In the genomic region with DNA sequence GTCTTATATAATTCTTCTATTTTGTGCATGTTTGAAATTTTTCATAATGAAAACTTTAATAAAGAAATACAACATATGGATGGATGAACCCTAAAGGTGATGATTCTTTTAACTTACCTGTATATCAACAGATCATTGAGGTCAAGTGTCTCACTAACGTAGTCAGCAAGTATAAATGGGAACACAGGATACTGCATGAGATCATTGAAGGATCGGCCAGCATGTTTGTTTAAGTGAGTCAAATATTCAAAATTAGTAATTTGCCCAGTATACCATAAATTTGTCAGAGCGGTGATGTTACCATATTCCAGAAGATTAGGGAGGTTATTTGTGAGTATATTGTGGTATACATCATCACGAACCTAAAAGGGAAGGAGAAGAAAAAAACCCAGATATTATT, we compare ENCODE assay signal across 30 cellular contexts.
DNase-seq lines count a peak whose midpoint lies in the region; ATAC-seq, FAIRE-seq and TF ChIP-seq lines count a peak whose summit lies in the region.
"Had no signal": no experiment of that assay in that cellular context is flagged by ENCODE, and none has a peak within 500 bp of the region (broad histone marks: within the 10 kb centered on the region; RNA-seq: fewer than 3 reads in every experiment).

No MANE protein-coding gene starts in this region.

- no peak overlapping the region for H2BK5ac ChIP-seq in IMR-90 (ENCODE audit: low read depth, low read length, poor library complexity, severe bottlenecking)
- H2BK5ac ChIP-seq in neuronal stem cell (ENCODE audit: low read length) = no peak overlapping the region

- TF ChIP-seq RAD21 in IMR-90 (IDR thresholded peaks at IDR 0.05; ENCODE audit: low read length) = no peak

- H3K4ac ChIP-seq in IMR-90 (ENCODE audit: low read depth, low read length) = no peak overlapping the region
- no peak overlapping the region for H3K4ac ChIP-seq in neuronal stem cell (ENCODE audit: low read length)

- dilution Hi-C loops in IMR-90 (cut with HindIII; ENCODE audit: low sequenced_read_pairs, unreplicated experiment) = no loop called here

- H3K4me3 Mint-ChIP-seq in naive thymus-derived CD8-positive, alpha-beta T cell = no peak overlapping the region
- H3K4me3 Mint-ChIP-seq: activated CD8-positive, alpha-beta memory T cell treated with anti-CD3 and anti-CD28 coated beads, Interleukin-2, amount 10 ng/mL, durations not matched to agents 7 days and 5 days; CD8-positive, alpha-beta memory T cell; neural progenitor cell had no signal

- intact Hi-C loops in IMR-90 (cut with micrococcal nuclease) = no loop called here

- H4K8ac ChIP-seq in IMR-90 (ENCODE audit: low read depth in 2 of 2, low read length in 2 of 2) = no peak overlapping the region
- H4K8ac ChIP-seq in neuronal stem cell (ENCODE audit: low read depth, low read length) = no peak overlapping the region

- no CpG with 5 or more reads among the region's 4 CpGs for WGBS in IMR-90 (ENCODE audit: extremely low coverage in 2 of 2, insufficient read length in 1 of 2), 2 experiments
- no CpG with 5 or more reads among the region's 4 CpGs for WGBS in neuronal stem cell (ENCODE audit: extremely low coverage in 2 of 2, insufficient read length in 2 of 2, insufficient replicate concordance in 1 of 2), 2 donors

- POLR2A ChIA-PET in IMR-90 (lab: Charles Lee; ENCODE audit: unreplicated experiment) = no interaction called here
- POLR2A ChIA-PET in naive thymus-derived CD8-positive, alpha-beta T cell (lab: Charles Lee) = no interaction called here

- CTCF ChIA-PET in IMR-90 (lab: Yijun Ruan, JAX) = no interaction called here

- DNase-seq in GM18507 (ENCODE audit: extremely low spot score, insufficient read length, low read depth) (no peak), IMR-90 (peak; percentile 67), bronchial epithelial cell (ENCODE audit: low read depth) (peak; percentile 93), neuronal stem cell (ENCODE audit: low spot score) (no peak), LoVo (ENCODE audit: low spot score) (no peak), Peyer's patch (no peak)
- no peak for DNase-seq in naive thymus-derived CD8-positive, alpha-beta T cell
- DNase-seq: activated CD4-positive, alpha-beta T cell treated with anti-CD3 and anti-CD28 coated beads, Interleukin-2, amount 50 U/mL, for 4 hours; activated CD8-positive, alpha-beta memory T cell treated with anti-CD3 and anti-CD28 coated beads, Interleukin-2, amount 10 ng/mL, durations not matched to agents 7 days and 5 days; activated gamma-delta T cell treated with Interleukin-2 at 50 U/mL for 16 hours; activated T-cell treated with anti-CD3 and anti-CD28 coated beads, Interleukin-2, amount 50 U/mL, for 48 hours; CD8-positive, alpha-beta memory T cell; DMS 273 treated with DMSO at 0.1 percent for 48 hours; left lung; NCI-H1092 treated with DMSO at 0.1 percent for 48 hours; NCI-H1694 treated with DMSO at 0.1 percent for 48 hours; NCI-H446 treated with DMSO at 0.1 percent for 48 hours; NCI-H82; right cardiac atrium; spleen; stimulated activated CD4-positive, alpha-beta T cell treated with anti-CD3 and anti-CD28 coated beads, Interleukin-2, amount 100 ng/mL, for 24 hours; stimulated activated naive CD8-positive, alpha-beta T cell treated with anti-CD3 and anti-CD28 coated beads, Interleukin-15, Interleukin-2, amounts not matched to agents 100 U/mL and 50 U/mL, for 24 hours; T-helper 2 cell; testis had no signal

- H4K91ac ChIP-seq in IMR-90 (ENCODE audit: insufficient read depth, low read depth, low read length) (no peak overlapping the region), neuronal stem cell (ENCODE audit: low read depth, low read length, poor library complexity) (no peak overlapping the region)

- H2AK5ac ChIP-seq in IMR-90 (ENCODE audit: low read depth, low read length) = no peak overlapping the region
- no peak overlapping the region for H2AK5ac ChIP-seq in neuronal stem cell (ENCODE audit: low read depth, low read length)

- H3K14ac ChIP-seq in IMR-90 (replicated peaks; ENCODE audit: low read depth, low read length) (no peak overlapping the region), neuronal stem cell (ENCODE audit: low read length) (no peak overlapping the region)

- no peak overlapping the region for H4K5ac ChIP-seq in IMR-90 (ENCODE audit: low read depth, low read length)

- H3K27me3 Mint-ChIP-seq in naive thymus-derived CD8-positive, alpha-beta T cell = no peaks in the 10 kb centered on the region
- H3K27me3 Mint-ChIP-seq: activated CD8-positive, alpha-beta memory T cell treated with anti-CD3 and anti-CD28 coated beads, Interleukin-2, amount 10 ng/mL, durations not matched to agents 7 days and 5 days; CD8-positive, alpha-beta memory T cell had no signal

- no TSS peak for BruUV-seq in IMR-90 (replicated peaks; lab: Mats Ljungman, UMichigan)

- no peak overlapping the region for H3K23ac ChIP-seq in IMR-90 (ENCODE audit: low read depth, low read length)
- no peak overlapping the region for H3K23ac ChIP-seq in neuronal stem cell (ENCODE audit: low read depth, low read length, poor library complexity)

- H3K79me1 ChIP-seq in IMR-90 (ENCODE audit: low read depth in 1 of 2, low read length in 2 of 2) (no peaks in the 10 kb centered on the region), neuronal stem cell (ENCODE audit: low read depth, low read length) (no peaks in the 10 kb centered on the region)

- H2BK15ac ChIP-seq in IMR-90 (ENCODE audit: low read depth, low read length) = no peak overlapping the region
- no peak overlapping the region for H2BK15ac ChIP-seq in neuronal stem cell (ENCODE audit: low read length)

- H3K4me2 ChIP-seq in IMR-90 (ENCODE audit: low read depth, low read length) (no peak overlapping the region), neuronal stem cell (ENCODE audit: insufficient read depth, low read length, poor library complexity, severe bottlenecking) (peak overlapping the region; percentile 2)
- H3K4me2 ChIP-seq: neural progenitor cell had no signal

- H4K20me1 ChIP-seq in IMR-90 (ENCODE audit: insufficient read depth, low read length) = no peaks in the 10 kb centered on the region

- no peaks in the 10 kb centered on the region; the same call in 1 of the 2 replicates for H3K9me1 ChIP-seq in IMR-90 (ENCODE audit: insufficient read depth, low read length)

- 0 out of 2 replicates have a peak, but pooled peaks have one; percentile 24 for ATAC-seq in IMR-90 (ENCODE audit: low read depth)
- no peak for ATAC-seq in naive thymus-derived CD8-positive, alpha-beta T cell
- no peak for ATAC-seq in HG02840 (IDR thresholded peaks at IDR 0.05; ENCODE audit: low FRiP score, unreplicated experiment)
- ATAC-seq: activated CD4-positive, CD25-positive, alpha-beta regulatory T cell treated with anti-CD3 and anti-CD28 coated beads, Interleukin-2, amount 50 U/mL, for 24 hours; activated CD8-positive, alpha-beta memory T cell treated with anti-CD3 and anti-CD28 coated beads, Interleukin-2, amount 10 ng/mL, durations not matched to agents 7 days and 5 days; HepG2; left lung; right cardiac atrium; stimulated activated naive CD8-positive, alpha-beta T cell treated with anti-CD3 and anti-CD28 coated beads, Interleukin-15, Interleukin-2, amounts not matched to agents 100 U/mL and 50 U/mL, for 24 hours had no signal

- 0 out of 2 replicates have a peak, but pooled peaks cover 3% of the 10 kb centered on the region for H3K36me3 ChIP-seq in IMR-90 (ENCODE audit: control insufficient read depth, insufficient read depth, low read length)
- H3K36me3 ChIP-seq in bronchial epithelial cell (ENCODE audit: control insufficient read depth, insufficient read depth, low read length) = peaks cover 2% of the 10 kb centered on the region
- no peaks in the 10 kb centered on the region for H3K36me3 ChIP-seq in neuronal stem cell (replicated peaks in 1 of 2; ENCODE audit: control insufficient read depth in 2 of 2, insufficient read depth in 2 of 2, low read length in 2 of 2)
- peaks cover 0 to 49% (median 0%) of the 10 kb centered on the region in 3 donors for H3K36me3 ChIP-seq in Peyer's patch
- H3K36me3 ChIP-seq: neural progenitor cell had no signal

- H3K9ac ChIP-seq in IMR-90 (ENCODE audit: low read depth, low read length) (no peak overlapping the region), neuronal stem cell (ENCODE audit: low read depth, low read length, poor library complexity) (no peak overlapping the region)
- H3K9ac ChIP-seq: neural progenitor cell had no signal

- H2BK120ac ChIP-seq in IMR-90 (ENCODE audit: low read depth, low read length) (no peak overlapping the region), neuronal stem cell (ENCODE audit: low read depth, low read length) (no peak overlapping the region)

- H3K27ac Mint-ChIP-seq in naive thymus-derived CD8-positive, alpha-beta T cell = no peak overlapping the region
- H3K27ac Mint-ChIP-seq: activated CD8-positive, alpha-beta memory T cell treated with anti-CD3 and anti-CD28 coated beads, Interleukin-2, amount 10 ng/mL, durations not matched to agents 7 days and 5 days; CD8-positive, alpha-beta memory T cell; neural progenitor cell had no signal

- H3K18ac ChIP-seq in IMR-90 (ENCODE audit: low read depth, low read length) (no peak overlapping the region), neuronal stem cell (ENCODE audit: low read length) (no peak overlapping the region)

- H3K27ac ChIP-seq in IMR-90 (ENCODE audit: insufficient read depth, low read length) (no peak overlapping the region), neuronal stem cell (replicated peaks; ENCODE audit: low read length) (no peak overlapping the region), Peyer's patch (no peak overlapping the region)
- H3K27ac ChIP-seq: HL-60, left lung, neural progenitor cell, spleen, testis had no signal

- TF ChIP-seq CTCF in IMR-90 (conservative IDR thresholded peaks at IDR 0.05; ENCODE audit: low read depth, low read length) (no peak), bronchial epithelial cell (IDR thresholded peaks at IDR 0.05; ENCODE audit: insufficient read depth, low read length, severe bottlenecking) (no peak), Peyer's patch (IDR thresholded peaks at IDR 0.05) (no peak)

- in situ Hi-C loops in IMR-90 (cut with MboI; ENCODE audit: low sequenced_read_pairs) = no loop called here

- no peaks in the 10 kb centered on the region for H3K4me1 ChIP-seq in IMR-90 (ENCODE audit: control insufficient read depth, insufficient read depth, low read length)
- no peaks in the 10 kb centered on the region for H3K4me1 ChIP-seq in neuronal stem cell (ENCODE audit: control insufficient read depth in 2 of 2, insufficient read depth in 1 of 2, low read depth in 1 of 2, low read length in 2 of 2)
- H3K4me1 ChIP-seq in Peyer's patch = no peaks in the 10 kb centered on the region
- H3K4me1 ChIP-seq: left lung, spleen, testis had no signal

- H3K56ac ChIP-seq in IMR-90 (ENCODE audit: extremely low read depth, insufficient read depth, low read length) = no peak overlapping the region

- peak; percentile 36 for FAIRE-seq in GM18507 (lab: Jason Lieb, UNC)
- FAIRE-seq in bronchial epithelial cell (lab: Jason Lieb, UNC) = no peak
- FAIRE-seq: G401.6, HepG2 had no signal

- no peak overlapping the region for H2AK9ac ChIP-seq in IMR-90 (replicated peaks; ENCODE audit: low read depth, low read length, poor library complexity)

- H3K4me1 Mint-ChIP-seq in naive thymus-derived CD8-positive, alpha-beta T cell = no peaks in the 10 kb centered on the region
- H3K4me1 Mint-ChIP-seq: activated CD8-positive, alpha-beta memory T cell treated with anti-CD3 and anti-CD28 coated beads, Interleukin-2, amount 10 ng/mL, durations not matched to agents 7 days and 5 days; CD8-positive, alpha-beta memory T cell; neural progenitor cell had no signal

- H3K36me3 Mint-ChIP-seq in naive thymus-derived CD8-positive, alpha-beta T cell = peaks cover 10 to 49% (median 20%) of the 10 kb centered on the region in 3 donors
- H3K36me3 Mint-ChIP-seq: neural progenitor cell had no signal

- H3K4me3 ChIP-seq in IMR-90 (ENCODE audit: insufficient read depth, low read depth, low read length) = no peak overlapping the region
- H3K4me3 ChIP-seq in bronchial epithelial cell (ENCODE audit: low read depth, low read length) = no peak overlapping the region
- no peak overlapping the region for H3K4me3 ChIP-seq in neuronal stem cell (ENCODE audit: low read length in 2 of 2)
- no peak overlapping the region for H3K4me3 ChIP-seq in Peyer's patch
- H3K4me3 ChIP-seq: left lung, neural progenitor cell, spleen, testis had no signal

- H3K9me3 ChIP-seq in IMR-90 (ENCODE audit: control insufficient read depth, insufficient read depth, low read length) = no peaks in the 10 kb centered on the region
- peaks cover 0 to 2% of the 10 kb centered on the region in 2 donors for H3K9me3 ChIP-seq in neuronal stem cell (replicated peaks in 1 of 2; ENCODE audit: control insufficient read depth in 2 of 2, insufficient read depth in 1 of 2, low read depth in 1 of 2, low read length in 2 of 2)
- no peaks in the 10 kb centered on the region for H3K9me3 ChIP-seq in Peyer's patch
- H3K9me3 ChIP-seq: left lung, spleen, testis had no signal

- H3K27me3 ChIP-seq in IMR-90 (ENCODE audit: control insufficient read depth, insufficient read depth, low read length) (no peaks in the 10 kb centered on the region), bronchial epithelial cell (ENCODE audit: control insufficient read depth, insufficient read depth, low read length) (no peaks in the 10 kb centered on the region), neuronal stem cell (ENCODE audit: control insufficient read depth in 3 of 3, insufficient read depth in 3 of 3, low read depth in 1 of 3, low read length in 3 of 3) (no peaks in the 10 kb centered on the region), Peyer's patch (no peaks in the 10 kb centered on the region)
- H3K27me3 ChIP-seq: left lung, neural progenitor cell, spleen, testis had no signal

- no peaks in the 10 kb centered on the region for H3K9me3 Mint-ChIP-seq in naive thymus-derived CD8-positive, alpha-beta T cell
- H3K9me3 Mint-ChIP-seq: CD8-positive, alpha-beta memory T cell; neural progenitor cell had no signal

- no peak overlapping the region for H2BK12ac ChIP-seq in neuronal stem cell (ENCODE audit: low read length)

- TF ChIP-seq POLR2A in IMR-90 (IDR thresholded peaks at IDR 0.05; ENCODE audit: low read depth, low read length) = no peak
- TF ChIP-seq POLR2A in Peyer's patch (IDR thresholded peaks at IDR 0.05) = no peak

- H2BK20ac ChIP-seq in IMR-90 (ENCODE audit: low read depth, low read length) = no peak overlapping the region

- no peak overlapping the region for H2AFZ ChIP-seq in IMR-90 (replicated peaks; ENCODE audit: low read length, poor library complexity)
- no peak overlapping the region for H2AFZ ChIP-seq in neuronal stem cell (ENCODE audit: low read length)
- H2AFZ ChIP-seq: neural progenitor cell had no signal

Comparison
In these comparisons a context has a peak if more than half of its experiments do, and no peak if none do; other contexts are left out.
1. DNase-seq: peak in IMR-90 (single experiment) and bronchial epithelial cell (single experiment); none in GM18507 (single experiment), neuronal stem cell (single experiment), LoVo (single experiment), naive thymus-derived CD8-positive, alpha-beta T cell (0 of 10) and Peyer's patch (0 of 3).